13 cellular contexts compared by ENCODE assay signal in the genomic region with DNA sequence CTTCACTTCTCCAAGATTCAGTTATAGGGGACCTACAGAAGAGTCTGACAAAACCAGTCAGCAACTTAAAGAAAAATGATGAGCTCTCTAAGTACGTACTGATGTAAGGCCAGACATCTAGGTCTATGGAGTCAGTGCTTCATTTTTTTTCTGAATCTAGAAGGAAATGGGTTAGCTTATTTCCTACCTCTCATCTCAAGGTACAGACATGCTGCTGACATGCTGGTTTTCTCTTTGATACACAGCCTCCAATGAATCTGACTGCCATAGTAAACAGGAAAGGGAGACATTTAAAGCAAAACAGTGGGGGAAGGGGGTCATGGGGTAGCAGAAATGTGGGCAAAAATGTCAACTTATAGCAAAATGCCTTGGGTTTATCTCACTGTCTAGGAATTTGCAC. TPM values are rescaled to one million over a fixed set of nuclear protein-coding genes. Genes with fewer than 3 reads are reported as not detected.
DNase-seq lines count a peak whose midpoint lies in the region; TF ChIP-seq lines count a peak whose summit lies in the region.
"Had no signal": no experiment of that assay in that cellular context is flagged by ENCODE, and none has a peak within 500 bp of the region (broad histone marks: within the 10 kb centered on the region; RNA-seq: fewer than 3 reads in every experiment).

No MANE protein-coding gene starts in this region.

- H3K79me2 ChIP-seq in SU-DHL-6 (ENCODE audit: insufficient read depth, low read length): peaks cover 15% of the 10 kb centered on the region
- H3K79me2 ChIP-seq: parathyroid adenoma had no signal

- peaks cover 11% of the 10 kb centered on the region for H3K4me1 ChIP-seq in thymus (ENCODE audit: control insufficient read depth, insufficient read depth, low read length)
- H3K4me1 ChIP-seq: parathyroid adenoma had no signal

- WGBS in thymus: 47% methylated on average over 1 of the region's 1 CpG

- H3K36me3 ChIP-seq in SU-DHL-6 (ENCODE audit: low read length): peaks cover 1% of the 10 kb centered on the region; the same call in 1 of the 2 replicates
- H3K36me3 ChIP-seq in thymus (ENCODE audit: control insufficient read depth, insufficient read depth): peaks cover 4% of the 10 kb centered on the region

- H2AFZ ChIP-seq in SU-DHL-6 (ENCODE audit: low read depth, low read length, severe bottlenecking): no peak overlapping the region
- H2AFZ ChIP-seq: parathyroid adenoma had no signal

- CTCF ChIA-PET in RWPE1 (lab: Yijun Ruan, JAX): interaction anchor here (1.1 kb wide), 1 partner anchor 14 kb away, joined by 3 read pairs; no protein-coding TSS in a partner anchor

- no peaks in the 10 kb centered on the region for H3K9me3 ChIP-seq in SU-DHL-6 (ENCODE audit: insufficient read depth, low read length)
- H3K9me3 ChIP-seq in thymus (ENCODE audit: control insufficient read depth): no peaks in the 10 kb centered on the region

- H3K9me2 ChIP-seq in SU-DHL-6 (replicated peaks; ENCODE audit: insufficient read depth, low read length): no peaks in the 10 kb centered on the region

- TF ChIP-seq CTCF in SU-DHL-6 (IDR thresholded peaks at IDR 0.05; ENCODE audit: insufficient read depth, low read length, poor library complexity, severe bottlenecking) (no peak), RWPE1 (conservative IDR thresholded peaks at IDR 0.05; ENCODE audit: low read depth) (no peak)

- H3K4me3 ChIP-seq in SU-DHL-6 (ENCODE audit: insufficient read depth, low read length, poor library complexity, severe bottlenecking) (no peak overlapping the region), thymus (ENCODE audit: low read length) (no peak overlapping the region)
- H3K4me3 ChIP-seq: dorsolateral prefrontal cortex had no signal

- H3K27ac ChIP-seq in SU-DHL-6 (ENCODE audit: low read depth, low read length) (peak overlapping the region; percentile 50), thymus (ENCODE audit: low read depth) (peak overlapping the region; percentile 79), RWPE1 (no peak overlapping the region)
- H3K27ac ChIP-seq: dorsolateral prefrontal cortex, parathyroid adenoma had no signal

- H3K9ac ChIP-seq in SU-DHL-6 (ENCODE audit: low read length): no peak overlapping the region
- H3K9ac ChIP-seq: parathyroid adenoma had no signal

- no peaks in the 10 kb centered on the region for H3F3A ChIP-seq in SU-DHL-6 (ENCODE audit: insufficient read depth)

- POLR2A ChIA-PET in RWPE1 (lab: Yijun Ruan, JAX; ENCODE audit: low non-redundant PET): no interaction called here

- no peaks in the 10 kb centered on the region for H4K20me1 ChIP-seq in SU-DHL-6 (ENCODE audit: low read depth, low read length)

- H3K4me2 ChIP-seq in SU-DHL-6 (ENCODE audit: low read depth, low read length, poor library complexity, severe bottlenecking): peak overlapping the region; percentile 22

- H3K27me3 ChIP-seq in SU-DHL-6 (ENCODE audit: low read length) (no peaks in the 10 kb centered on the region), thymus (ENCODE audit: control insufficient read depth, insufficient read depth) (no peaks in the 10 kb centered on the region)
- H3K27me3 ChIP-seq: dorsolateral prefrontal cortex had no signal

- DNase-seq in activated gamma-delta T cell treated with Interleukin-2 at 50 U/mL for 16 hours (peak; percentile 26), activated gamma-delta T cell (lab: John Stamatoyannopoulos, UW) (no peak), germinal center (ENCODE audit: low spot score) (peak; percentile 12), occipital lobe (lab: John Stamatoyannopoulos, UW) (no peak), putamen (ENCODE audit: low spot score) (no peak), RWPE1 (ENCODE audit: low spot score) (no peak)
- DNase-seq: dorsolateral prefrontal cortex, hypothalamus, NCI-H1436, SHP77 treated with DMSO at 0.1 percent for 48 hours had no signal

RNA-seq across cellular contexts. Expression of a gene that starts 16.4 kb away (rescaled TPM):
- polyA plus RNA-seq in thymus: 27.3 TPM
- 8.9 TPM for total RNA-seq in occipital lobe

Comparison
In these comparisons a context has a peak if more than half of its experiments do, and no peak if none do; other contexts are left out.
1. DNase-seq: peak in activated gamma-delta T cell treated with Interleukin-2 at 50 U/mL for 16 hours (single experiment) and germinal center (single experiment); none in activated gamma-delta T cell (single experiment), occipital lobe (single experiment), putamen (single experiment) and RWPE1 (single experiment).